9 cellular contexts compared by ENCODE assay signal in the genomic region with DNA sequence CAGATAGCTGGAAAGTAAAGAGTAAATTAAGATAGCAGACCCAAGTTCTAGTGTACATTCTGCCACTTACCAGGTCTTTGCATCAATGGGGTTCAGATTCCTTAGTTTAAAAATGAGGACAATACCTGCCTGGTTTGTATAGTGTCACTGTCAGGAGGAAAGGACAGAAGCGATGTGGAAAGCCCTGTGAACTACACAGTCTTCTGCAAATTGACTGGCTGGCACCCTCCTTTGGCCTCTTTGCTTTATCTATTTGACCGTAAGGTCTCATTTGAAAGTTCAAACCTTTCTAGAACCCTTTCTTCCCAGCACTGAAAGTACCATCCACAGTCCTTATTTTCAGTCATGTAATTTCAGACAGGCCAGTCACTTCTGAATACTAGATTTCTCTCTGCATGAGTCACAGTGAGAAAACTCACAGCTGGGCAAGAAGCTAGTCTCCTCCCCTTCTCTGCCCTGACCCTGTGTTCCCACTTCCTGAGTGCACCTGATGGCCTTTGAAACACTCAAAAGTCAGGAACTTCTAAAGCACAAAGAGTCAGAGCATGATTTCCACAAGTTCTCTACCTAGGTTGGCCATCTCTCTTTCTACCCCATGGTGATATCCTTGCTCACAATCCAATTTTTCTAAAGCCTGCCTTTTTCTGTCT.
A peak's percentile ranks its signal among the peaks of the same experiment; 100 is the strongest.
DNase-seq lines count a peak whose midpoint lies in the region; ATAC-seq and TF ChIP-seq lines count a peak whose summit lies in the region.
"Had no signal": no experiment of that assay in that cellular context is flagged by ENCODE, and none has a peak within 500 bp of the region (broad histone marks: within the 10 kb centered on the region; RNA-seq: fewer than 3 reads in every experiment).

No MANE protein-coding gene starts in this region.

- H3K27me3 ChIP-seq in body of pancreas (no peaks in the 10 kb centered on the region), upper lobe of right lung (no peaks in the 10 kb centered on the region)

- no peaks in the 10 kb centered on the region for H3K36me3 Mint-ChIP-seq in endothelial cell (ENCODE audit: low read depth, unreplicated experiment)

- TF ChIP-seq POLR2A in body of pancreas (IDR thresholded peaks at IDR 0.05) (peak; percentile 25 to 73 (median 73)), lower leg skin (IDR thresholded peaks at IDR 0.05) (no peak)

- no peaks in the 10 kb centered on the region for H3K9me3 ChIP-seq in body of pancreas
- no peaks in the 10 kb centered on the region for H3K9me3 ChIP-seq in upper lobe of right lung

- peaks cover 2% of the 10 kb centered on the region for H3K27me3 Mint-ChIP-seq in endothelial cell (ENCODE audit: unreplicated experiment)

- intact Hi-C loops in body of pancreas (cut with DNase I) = no loop called here
- intact Hi-C loops in upper lobe of right lung (cut with DNase I) = no loop called here
- intact Hi-C loops in lower leg skin (cut with DNase I; ENCODE audit: low total_unique reads) = no loop called here

- H3K4me1 Mint-ChIP-seq in endothelial cell (ENCODE audit: unreplicated experiment) = no peaks in the 10 kb centered on the region

- DNase-seq in NCI-H510A (lab: John Stamatoyannopoulos, UW) (peak; percentile 3), NCI-H510A treated with DMSO at 0.1 percent for 48 hours (lab: John Stamatoyannopoulos, UW) (no peak), body of pancreas (peak; percentile 86 to 94 (median 89)), upper lobe of right lung (no peak), endothelial cell (ENCODE audit: low spot score) (no peak), lower leg skin (ENCODE audit: low spot score in 2 of 2) (no peak), DMS114 treated with DMSO at 0.1 percent for 48 hours (lab: John Stamatoyannopoulos, UW; ENCODE audit: unreplicated experiment) (no peak)
- DNase-seq: NCI-H1092 had no signal

- H3K4me3 ChIP-seq in body of pancreas (no peak overlapping the region), upper lobe of right lung (no peak overlapping the region), lower leg skin (ENCODE audit: low read depth, poor library complexity, severe bottlenecking) (no peak overlapping the region)

- WGBS in body of pancreas, 2 donors = 34 to 47% methylated on average over 2 of the region's 2 CpGs
- 88 to 91% methylated on average over 2 of the region's 2 CpGs for WGBS in lower leg skin, 2 donors

- ATAC-seq in HG03108 (IDR thresholded peaks at IDR 0.05; ENCODE audit: unreplicated experiment) (peak; percentile 98), body of pancreas (peak; percentile 97), upper lobe of right lung (peak; percentile 92)

- H3K27ac ChIP-seq in body of pancreas = peak overlapping the region; percentile 88 to 93 (median 92)
- H3K27ac ChIP-seq in upper lobe of right lung = peak overlapping the region; percentile 34

- no peak overlapping the region for H3K27ac Mint-ChIP-seq in endothelial cell (ENCODE audit: unreplicated experiment)

- peaks cover 56% of the 10 kb centered on the region for H3K4me1 ChIP-seq in body of pancreas
- H3K4me1 ChIP-seq in upper lobe of right lung = no peaks in the 10 kb centered on the region

- TF ChIP-seq CTCF in body of pancreas (IDR thresholded peaks at IDR 0.05) (no peak), upper lobe of right lung (IDR thresholded peaks at IDR 0.05) (no peak), endothelial cell (IDR thresholded peaks at IDR 0.05; ENCODE audit: unreplicated experiment) (no peak), lower leg skin (IDR thresholded peaks at IDR 0.05) (no peak)

- no peaks in the 10 kb centered on the region for H3K36me3 ChIP-seq in body of pancreas (replicated peaks in 1 of 2; ENCODE audit: insufficient read depth in 1 of 2, low read depth in 2 of 2)
- H3K36me3 ChIP-seq in upper lobe of right lung = no peaks in the 10 kb centered on the region

- H3K4me3 Mint-ChIP-seq in endothelial cell (ENCODE audit: unreplicated experiment) = no peak overlapping the region

- H3K9me3 Mint-ChIP-seq in endothelial cell (ENCODE audit: unreplicated experiment) = no peaks in the 10 kb centered on the region

Comparison
In these comparisons a context has a peak if more than half of its experiments do, and no peak if none do; other contexts are left out.
1. DNase-seq: peak in NCI-H510A (single experiment) and body of pancreas (4 of 4); none in NCI-H510A treated with DMSO at 0.1 percent for 48 hours (single experiment), upper lobe of right lung (single experiment), endothelial cell (single experiment), lower leg skin (0 of 2) and DMS114 treated with DMSO at 0.1 percent for 48 hours (single experiment).
2. POLR2A ChIP-seq: peak in body of pancreas (3 of 3); none in lower leg skin (0 of 2).
3. Peak in every context shown above with its lines, with median percentiles within 50 percentile points of each other: ATAC-seq.